In the genomic region with DNA sequence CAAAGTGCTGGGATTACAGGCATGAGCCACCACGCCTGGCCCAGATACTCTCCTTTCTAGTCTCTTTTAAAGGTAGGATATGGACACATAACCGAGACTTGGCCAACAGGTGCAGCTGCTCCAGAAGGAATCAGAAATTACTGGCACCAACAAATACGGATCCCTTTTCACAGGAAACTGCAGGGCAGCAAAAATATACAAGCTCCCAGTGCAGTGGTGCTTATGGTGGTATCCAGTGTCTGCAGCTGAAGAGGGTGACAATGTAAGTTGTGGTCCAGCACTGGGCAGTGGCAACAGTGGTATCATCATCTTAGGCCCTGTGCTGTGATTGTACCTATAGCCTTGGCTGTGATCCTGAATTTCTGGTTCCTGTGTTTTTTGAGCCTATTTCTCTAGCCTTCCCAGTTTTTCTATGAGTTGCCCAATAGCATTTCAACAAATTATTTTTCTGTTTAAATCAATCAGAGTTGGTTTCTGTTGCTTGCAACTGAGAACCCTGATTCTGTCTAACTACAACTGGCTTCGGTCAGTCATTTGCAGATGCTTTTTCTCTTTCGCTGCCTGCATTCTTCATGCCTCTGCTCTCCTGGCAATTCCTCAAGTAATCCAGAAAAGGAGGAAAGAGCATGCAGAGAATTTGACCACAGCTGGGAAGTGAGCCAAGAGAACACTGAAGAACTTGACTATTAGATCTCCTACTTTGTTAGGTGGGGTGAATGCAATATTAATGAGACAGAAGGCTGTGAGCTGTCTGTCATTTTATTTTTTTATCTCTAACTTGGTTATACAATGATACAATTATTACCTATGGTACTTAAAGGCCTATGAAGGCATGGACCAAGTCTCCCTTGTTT, we compare ENCODE assay signal across 8 cellular contexts. TPM values are rescaled to one million over a fixed set of nuclear protein-coding genes. Genes with fewer than 3 reads are reported as not detected.
DNase-seq lines count a peak whose midpoint lies in the region; ATAC-seq, FAIRE-seq and TF ChIP-seq lines count a peak whose summit lies in the region.

No MANE protein-coding gene starts in this region.

- H3K79me2 ChIP-seq in ACC112 (ENCODE audit: control insufficient read depth, insufficient read depth, low read length, unreplicated experiment) (no peaks in the 10 kb centered on the region), astrocyte (ENCODE audit: insufficient read depth, low read length) (no peaks in the 10 kb centered on the region)

- H3K27ac ChIP-seq in ACC112 (ENCODE audit: low read depth, low read length) (peak overlapping the region; percentile 64), astrocyte (ENCODE audit: low read depth, low read length) (no peak overlapping the region)

- no peaks in the 10 kb centered on the region for H3K9me3 ChIP-seq in astrocyte (ENCODE audit: insufficient read depth, low read depth, low read length)

- peak; percentile 55 for FAIRE-seq in astrocyte (lab: Jason Lieb, UNC)

- H3K4me3 ChIP-seq in ACC112 (ENCODE audit: low read depth, low read length) = no peak overlapping the region
- no peak overlapping the region for H3K4me3 ChIP-seq in HFF-Myc (replicated peaks; ENCODE audit: low read depth, low read length)
- no peak overlapping the region for H3K4me3 ChIP-seq in astrocyte (ENCODE audit: insufficient read depth, low read depth, low read length)

- H2AFZ ChIP-seq in ACC112 (ENCODE audit: low read length, unreplicated experiment) (no peak overlapping the region), astrocyte (ENCODE audit: low read depth, low read length) (no peak overlapping the region)

- H3K36me3 Mint-ChIP-seq in astrocyte (ENCODE audit: low read depth, unreplicated experiment) = no peaks in the 10 kb centered on the region

- peak overlapping the region; percentile 89 for H3K27ac Mint-ChIP-seq in astrocyte (ENCODE audit: unreplicated experiment)

- no peak for TF ChIP-seq CTCF in HFF-Myc (IDR thresholded peaks at IDR 0.05; ENCODE audit: low read depth, low read length, missing control alignments)
- TF ChIP-seq CTCF in astrocyte (IDR thresholded peaks at IDR 0.05; ENCODE audit: insufficient read depth, low read depth, low read length) = no peak

- peaks cover 74% of the 10 kb centered on the region for H3K4me1 Mint-ChIP-seq in astrocyte (ENCODE audit: low read depth, unreplicated experiment)

- H3K4me3 Mint-ChIP-seq in astrocyte (ENCODE audit: unreplicated experiment) = no peak overlapping the region

- no peak overlapping the region for H3K9ac ChIP-seq in astrocyte (ENCODE audit: low read length)

- H3K4me2 ChIP-seq in astrocyte (ENCODE audit: low read length) = peak overlapping the region; percentile 51

- no peaks in the 10 kb centered on the region for H3K27me3 Mint-ChIP-seq in astrocyte (ENCODE audit: low read depth, unreplicated experiment)

- no peaks in the 10 kb centered on the region for H4K20me1 ChIP-seq in astrocyte (ENCODE audit: insufficient read depth, low read length)

- ATAC-seq in GM18498 (IDR thresholded peaks at IDR 0.05; ENCODE audit: unreplicated experiment) = no peak

- H3K36me3 ChIP-seq in ACC112 (ENCODE audit: insufficient read depth, low read length) (no peaks in the 10 kb centered on the region), astrocyte (ENCODE audit: insufficient read depth, low read length) (no peaks in the 10 kb centered on the region)

- DNase-seq in HFF-Myc (ENCODE audit: extremely low read depth, low read depth) (peak; percentile 95), astrocyte (ENCODE audit: low read depth) (peak; percentile 99), kidney tubule cell (ENCODE audit: low spot score) (peak; percentile 96), NAMALWA (ENCODE audit: low spot score) (no peak), NCI-H345 treated with DMSO at 0.1 percent for 48 hours (lab: John Stamatoyannopoulos, UW; ENCODE audit: unreplicated experiment) (no peak), SIG-M5 (lab: John Stamatoyannopoulos, UW) (no peak)

- H3K4me1 ChIP-seq in ACC112 (ENCODE audit: control insufficient read depth, insufficient read depth, low read length, unreplicated experiment) (peaks cover 66% of the 10 kb centered on the region), astrocyte (ENCODE audit: insufficient read depth, low read length) (peaks cover 51% of the 10 kb centered on the region)

- H3K27me3 ChIP-seq in ACC112 (ENCODE audit: insufficient read depth, low read length) = no peaks in the 10 kb centered on the region
- H3K27me3 ChIP-seq in astrocyte (ENCODE audit: insufficient read depth, low read length) = no peaks in the 10 kb centered on the region

- no peaks in the 10 kb centered on the region for H3K9me3 Mint-ChIP-seq in astrocyte (ENCODE audit: unreplicated experiment)

RNA-seq across cellular contexts. Expression of a gene that starts 30.8 kb away (rescaled TPM):
- total RNA-seq in astrocyte = 68.2 and 71.9 TPM in 2 replicates

Comparison
In these comparisons a context has a peak if more than half of its experiments do, and no peak if none do; other contexts are left out.
1. DNase-seq: peak in HFF-Myc (single experiment), astrocyte (single experiment) and kidney tubule cell (single experiment); none in NAMALWA (single experiment), NCI-H345 treated with DMSO at 0.1 percent for 48 hours (single experiment) and SIG-M5 (single experiment).